In the genomic region with DNA sequence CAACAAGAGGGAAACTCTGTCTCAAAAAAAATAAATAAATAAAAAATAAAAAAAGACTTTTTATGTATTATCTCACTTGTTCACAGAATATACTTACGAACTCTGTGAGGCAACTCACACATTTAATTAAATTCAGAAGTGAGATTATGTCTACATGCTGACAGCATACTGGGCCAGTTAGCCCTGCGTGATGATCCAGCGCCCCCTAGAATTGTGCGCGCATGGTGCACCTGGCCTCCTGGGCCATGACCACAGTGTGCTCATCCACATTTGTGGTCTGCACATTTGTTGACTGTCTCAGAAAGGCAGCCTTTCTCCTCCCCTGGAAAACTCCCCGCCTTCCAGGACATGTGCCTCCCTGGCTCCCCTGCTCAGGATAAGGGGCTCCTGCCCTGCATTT, we compare ENCODE assay signal across 8 cellular contexts. TPM values are rescaled to one million over a fixed set of nuclear protein-coding genes. Genes with fewer than 3 reads are reported as not detected.
A peak's percentile ranks its signal among the peaks of the same experiment; 100 is the strongest.
DNase-seq lines count a peak whose midpoint lies in the region; ATAC-seq, FAIRE-seq and TF ChIP-seq lines count a peak whose summit lies in the region.
"Not testable (repeated sequence)": the region's sequence is repeated elsewhere in the genome, so short reads cannot be mapped to it uniquely, and the experiment has no call there.

No MANE protein-coding gene starts in this region.

- not testable (repeated sequence) for DNase-seq in AG04450 (ENCODE audit: low read depth, low spot score); GM10266 (ENCODE audit: extremely low spot score); MM.1S; left lung
- peak; percentile 44 for DNase-seq in activated T-cell treated with anti-CD3 and anti-CD28 coated beads, Interleukin-2, amount 50 U/mL, for 1 hour
- peak in 1 of 2 experiments; percentile 80 for DNase-seq in H1 (ENCODE audit: low read depth in 1 of 2, low spot score in 2 of 2)
- peak; percentile 29 for DNase-seq in stimulated activated CD4-positive, alpha-beta T cell treated with anti-CD3 and anti-CD28 coated beads, Interleukin-2, amount 100 ng/mL, for 4 hours (ENCODE audit: low read depth)

- H3K9me3 ChIP-seq in AG04450 (ENCODE audit: control insufficient read depth, insufficient read depth, low read length); MM.1S (replicated peaks; ENCODE audit: insufficient read depth, low read length); H1 (ENCODE audit: insufficient read depth in 2 of 2, low read depth in 1 of 2, low read length in 1 of 2); left lung: not testable (repeated sequence)

- H3K14ac ChIP-seq in H1 (ENCODE audit: insufficient read length) = not testable (repeated sequence)

- FAIRE-seq in H1 (lab: Jason Lieb, UNC) = not testable (repeated sequence)

- ATAC-seq in SK-N-SH treated with all-trans-retinoic acid at 6 μM for 48 hours (0 out of 3 replicates have a peak, but pooled peaks have one; percentile 43), left lung (peak; percentile 50)

- not testable (repeated sequence) for H3K79me2 ChIP-seq in MM.1S (ENCODE audit: low read length); H1 (ENCODE audit: control insufficient read depth in 1 of 2, insufficient read depth in 2 of 2, low read length in 2 of 2)

- not testable (repeated sequence) for H3K23me2 ChIP-seq in H1 (ENCODE audit: low read depth, low read length)

- not testable (repeated sequence) for H3K4me2 ChIP-seq in MM.1S (ENCODE audit: low read depth, low read length); H1 (ENCODE audit: insufficient read depth in 1 of 2, low read depth in 2 of 2, low read length in 2 of 2)

- H3K9me2 ChIP-seq in MM.1S (replicated peaks; ENCODE audit: insufficient read depth, low read length) = not testable (repeated sequence)

- H3K4me3 ChIP-seq in AG04450 (ENCODE audit: low read depth, low read length); MM.1S (ENCODE audit: low read length); H1 (ENCODE audit: extremely low read depth in 1 of 4, insufficient read depth in 2 of 4, low read depth in 3 of 4, low read length in 4 of 4); left lung: not testable (repeated sequence)

- H3K36me3 ChIP-seq in MM.1S (replicated peaks; ENCODE audit: insufficient read depth, low read length); H1 (ENCODE audit: control insufficient read depth in 2 of 4, insufficient read depth in 4 of 4, low read length in 3 of 4); left lung: not testable (repeated sequence)

- TF ChIP-seq POLR2A in H1 (IDR thresholded peaks at IDR 0.05; ENCODE audit: control extremely low read depth in 1 of 2, low read depth in 2 of 2, low read length in 2 of 2) = not testable (repeated sequence)

- H3K18ac ChIP-seq in H1 (ENCODE audit: extremely low read depth, low read length) = not testable (repeated sequence)

- H3K79me1 ChIP-seq in H1 (ENCODE audit: low read depth, low read length) = not testable (repeated sequence)

- POLR2A ChIA-PET in AG04450 (lab: Yijun Ruan, JAX); H1 (lab: Charles Lee; ENCODE audit: partially characterized antibody): not testable (repeated sequence)

- TF ChIP-seq EP300 in H1 (IDR thresholded peaks at IDR 0.05; ENCODE audit: borderline replicate concordance in 1 of 2, low read depth in 2 of 2, low read length in 2 of 2) = not testable (repeated sequence)

- not testable (repeated sequence) for H3K56ac ChIP-seq in H1 (replicated peaks; ENCODE audit: insufficient read length, low read depth, low read length)

- H4K8ac ChIP-seq in H1 (ENCODE audit: extremely low read depth, insufficient read depth, low read length) = not testable (repeated sequence)

- H2BK12ac ChIP-seq in H1 (ENCODE audit: low read depth, low read length) = not testable (repeated sequence)

- H2BK5ac ChIP-seq in H1 (ENCODE audit: low read depth, low read length) = not testable (repeated sequence)

- not testable (repeated sequence) for H2AFZ ChIP-seq in MM.1S (ENCODE audit: low read length); H1 (ENCODE audit: low read length)

- TF ChIP-seq CTCF in AG04450 (IDR thresholded peaks at IDR 0.05; ENCODE audit: low read depth, low read length) = peak; percentile 8; the same call in 1 of the 2 replicates
- peak; percentile 29 for TF ChIP-seq CTCF in GM10266 (IDR thresholded peaks at IDR 0.05; ENCODE audit: control insufficient read depth, insufficient read depth, low read depth, missing control alignments)
- TF ChIP-seq CTCF in MM.1S (IDR thresholded peaks at IDR 0.05; ENCODE audit: low read length) = peak; percentile 10; the same call in 1 of the 2 replicates
- peak; percentile 42 to 73 (median 52) for TF ChIP-seq CTCF in H1 (IDR thresholded peaks at IDR 0.05; ENCODE audit: control extremely low read depth in 1 of 3, insufficient read depth in 1 of 3, low read depth in 1 of 3, low read length in 3 of 3)
- TF ChIP-seq CTCF in left lung (IDR thresholded peaks at IDR 0.05) = not testable (repeated sequence)

- H4K91ac ChIP-seq in H1 (replicated peaks; ENCODE audit: insufficient read length, low read length) = not testable (repeated sequence)

- not testable (repeated sequence) for H3K27ac ChIP-seq in AG04450 (ENCODE audit: low read depth, low read length); MM.1S (ENCODE audit: low read length); H1 (ENCODE audit: low read depth, low read length); left lung

- not testable (repeated sequence) for H3K4ac ChIP-seq in H1 (replicated peaks; ENCODE audit: insufficient read length, low read depth, low read length)

- not testable (repeated sequence) for H4K20me1 ChIP-seq in MM.1S (ENCODE audit: insufficient read depth, low read length); H1 (replicated peaks in 1 of 2; ENCODE audit: control insufficient read depth in 1 of 2, insufficient read depth in 2 of 2, low read length in 2 of 2)

- not testable (repeated sequence) for H2BK15ac ChIP-seq in H1 (ENCODE audit: low read length)

- intact Hi-C loops in left lung (cut with DNase I) = not testable (repeated sequence)

- TF ChIP-seq RAD21 in H1 (IDR thresholded peaks at IDR 0.05 in 1 of 2, conservative IDR thresholded peaks at IDR 0.05 in 1 of 2; ENCODE audit: low read depth in 2 of 2, low read length in 2 of 2) = peak; percentile 56 to 66

- not testable (repeated sequence) for H2AK5ac ChIP-seq in H1 (ENCODE audit: low read depth, low read length)

- H4K5ac ChIP-seq in H1 (ENCODE audit: insufficient read length, low read depth, low read length) = not testable (repeated sequence)

- not testable (repeated sequence) for H3K23ac ChIP-seq in H1 (ENCODE audit: insufficient read length)

- not testable (repeated sequence) for H3K27me3 ChIP-seq in AG04450 (ENCODE audit: control insufficient read depth, insufficient read depth, low read length); MM.1S (replicated peaks; ENCODE audit: insufficient read depth, low read length); H1 (replicated peaks in 1 of 4; ENCODE audit: control insufficient read depth in 3 of 4, extremely low read depth in 1 of 4, insufficient read depth in 3 of 4, low read length in 3 of 4); left lung

- CTCF ChIA-PET in AG04450 (lab: Charles Lee) = not testable (repeated sequence)
- CTCF ChIA-PET in H1 (lab: Charles Lee; ENCODE audit: partially characterized antibody) = interaction anchor here (0.7 to 1.2 kb wide), 3 partner anchors 17 to 508 kb away, joined by 3 to 4 read pairs (median 4); no protein-coding TSS in a partner anchor

- not testable (repeated sequence) for H3K4me1 ChIP-seq in MM.1S (ENCODE audit: low read length); H1 (replicated peaks in 1 of 4; ENCODE audit: control insufficient read depth in 3 of 4, insufficient read depth in 4 of 4, low read length in 3 of 4); left lung

- H2BK120ac ChIP-seq in H1 (replicated peaks; ENCODE audit: low read depth, low read length) = not testable (repeated sequence)

- not testable (repeated sequence) for H3F3A ChIP-seq in MM.1S (ENCODE audit: insufficient read depth, low read length)

- H3K9ac ChIP-seq in MM.1S (ENCODE audit: low read length); H1 (replicated peaks in 1 of 4; ENCODE audit: extremely low read depth in 1 of 4, low read depth in 3 of 4, low read length in 3 of 4): not testable (repeated sequence)

- 54% methylated on average over 5 of the region's 6 CpGs; no CpG with 5 or more reads in 1 of the 2 experiments for WGBS in H1 (ENCODE audit: extremely low coverage in 1 of 2, insufficient coverage in 1 of 2, insufficient read length in 1 of 2, insufficient replicate concordance in 2 of 2, low coverage in 1 of 2, low lambda C conversion rate in 2 of 2, missing lambda C conversion rate in 1 of 2), 2 experiments

- not testable (repeated sequence) for H2BK20ac ChIP-seq in H1 (ENCODE audit: low read length)

RNA-seq across cellular contexts. Expression of a gene that starts 42.5 kb away (rescaled TPM):
- polyA plus RNA-seq in AG04450 (2011; rRNA removed) (0.04 and 0.05 TPM in 2 replicates), H1 (2011; rRNA removed) (1.3 and 1.5 TPM in 2 replicates)
- not detected in 2 replicates for polyA minus RNA-seq in AG04450 (2011; rRNA and poly(A)+ RNA removed)
- 1.6 and 1.8 TPM in 2 replicates for total RNA-seq in H1 (2021; fragmentation: NEBNext Ultra II Directional; extraction: Animal tissue kit (Norgen Biotek cat#: 25700))
- polyA plus RNA-seq in H1 (2011; cell fraction: cytosol; rRNA removed) = 0.76 TPM
- 2.7 TPM for polyA plus RNA-seq in H1 (2011; cell fraction: nucleus; rRNA removed)
- 0.46 to 1.7 TPM (median 0.89 TPM) in 4 replicates for polyA plus RNA-seq in H1 (2012, experiment 1 of 2)
- 0.92 TPM for polyA plus RNA-seq in H1 (2012, experiment 2 of 2)
- 4.0 TPM for polyA plus RNA-seq in H1 (2013, experiment 1 of 2)
- 3.8 TPM for polyA plus RNA-seq in H1 (2013, experiment 2 of 2)
- polyA minus RNA-seq in H1 (2011; rRNA and poly(A)+ RNA removed) = 2.1 and 3.2 TPM in 2 replicates
- 0.44 TPM for polyA minus RNA-seq in H1 (2011; cell fraction: cytosol; rRNA and poly(A)+ RNA removed)
- 2.6 TPM for polyA minus RNA-seq in H1 (2011; cell fraction: nucleus; rRNA and poly(A)+ RNA removed)
- 10 to 100 TPM; 27.7 to 29.1 TPM for total RNA-seq in left lung

RNA-seq across cellular contexts. Expression of a gene that starts 58.4 kb away (rescaled TPM):
- polyA plus RNA-seq in AG04450 (2011; rRNA removed) (16.0 and 16.6 TPM in 2 replicates), H1 (2011; rRNA removed) (89.0 and 119 TPM in 2 replicates)
- 12.5 and 21.5 TPM in 2 replicates for polyA minus RNA-seq in AG04450 (2011; rRNA and poly(A)+ RNA removed)
- 102 and 106 TPM in 2 replicates for total RNA-seq in H1 (2021; fragmentation: NEBNext Ultra II Directional; extraction: Animal tissue kit (Norgen Biotek cat#: 25700))
- 91.7 TPM for polyA plus RNA-seq in H1 (2011; cell fraction: cytosol; rRNA removed)
- 116 TPM for polyA plus RNA-seq in H1 (2011; cell fraction: nucleus; rRNA removed)
- 90.0 to 121 TPM (median 112 TPM) in 4 replicates for polyA plus RNA-seq in H1 (2012, experiment 1 of 2)
- polyA plus RNA-seq in H1 (2012, experiment 2 of 2) = 101 TPM
- 129 TPM for polyA plus RNA-seq in H1 (2013, experiment 1 of 2)
- 122 TPM for polyA plus RNA-seq in H1 (2013, experiment 2 of 2)
- polyA minus RNA-seq in H1 (2011; rRNA and poly(A)+ RNA removed) = 70.3 and 84.6 TPM in 2 replicates
- polyA minus RNA-seq in H1 (2011; cell fraction: cytosol; rRNA and poly(A)+ RNA removed) = 86.7 TPM
- 53.3 TPM for polyA minus RNA-seq in H1 (2011; cell fraction: nucleus; rRNA and poly(A)+ RNA removed)
- total RNA-seq in left lung = 10 to 100 TPM; 21.9 to 27.1 TPM

Comparison
In these comparisons a context has a peak if more than half of its experiments do, and no peak if none do; other contexts are left out.
1. RNA of a gene that starts 42.5 kb away (total RNA-seq): 27.7 to 29.1 TPM in left lung; 1.6 to 1.8 TPM in H1; every median in the first group is over 10 times any median in the second.